Comparison of ENCODE assay signal across 1 cellular context in the genomic region with DNA sequence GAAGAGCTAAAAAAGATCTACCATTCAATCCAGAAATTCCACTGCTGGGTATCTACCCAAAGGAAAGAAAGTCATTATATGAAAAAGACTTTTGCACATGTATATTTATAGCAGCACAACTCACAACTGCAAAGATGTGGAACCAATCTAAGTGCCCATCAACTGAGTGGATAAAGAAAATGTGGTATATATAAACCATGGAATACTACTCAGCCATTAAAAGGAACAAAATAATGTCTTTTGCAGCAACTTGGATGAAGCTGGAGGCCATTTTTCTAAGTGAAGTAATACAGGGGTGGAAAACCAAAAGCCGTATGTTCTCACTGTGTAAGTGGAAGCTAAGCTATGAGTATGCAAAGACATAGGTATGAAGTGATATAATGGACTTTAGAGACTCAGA.
TF ChIP-seq lines count a peak whose summit lies in the region.

No MANE protein-coding gene starts in this region.

TF ChIP-seq in K562, 482 proteins besides CTCF, POLR2A, EP300 and RAD21:
- TF ChIP-seq ZNF146 (CRISPR knock-in tag; IDR thresholded peaks at IDR 0.05; ENCODE audit: unreplicated experiment) = peak; percentile 79
- TF ChIP-seq NCOA1 (IDR thresholded peaks at IDR 0.05; ENCODE audit: low read depth) = no peak
- TF ChIP-seq RBM25 (IDR thresholded peaks at IDR 0.05; ENCODE audit: low read depth, low read length, severe bottlenecking) = peak; percentile 27
- no peak for TF ChIP-seq POLR2AphosphoS2 (IDR thresholded peaks at IDR 0.05; ENCODE audit: low read length)
- no peak for TF ChIP-seq SMARCA4 (IDR thresholded peaks at IDR 0.05)
TF ChIP-seq in K562: peak in this region for 2.
